Comparison of ENCODE assay signal across 13 cellular contexts in genomic region chr7:141915565-141915964, GRCh38. TPM values are rescaled to one million over a fixed set of nuclear protein-coding genes. Genes with fewer than 3 reads are reported as not detected.
DNase-seq lines count a peak whose midpoint lies in the region; ATAC-seq and TF ChIP-seq lines count a peak whose summit lies in the region.
"Had no signal": no experiment of that assay in that cellular context is flagged by ENCODE, and none has a peak within 500 bp of the region (broad histone marks: within the 10 kb centered on the region; RNA-seq: fewer than 3 reads in every experiment).

No MANE protein-coding gene starts in this region.

- POLR2A ChIA-PET in HCT116 (lab: Charles Lee) (no interaction called here), RWPE1 (lab: Yijun Ruan, JAX; ENCODE audit: low non-redundant PET) (no interaction called here)

- TF ChIP-seq RAD21 in HCT116 (IDR thresholded peaks at IDR 0.05; ENCODE audit: low read depth), result no peak

- H3K27me3 ChIP-seq in HCT116 (ENCODE audit: insufficient read depth, low read length), result no peaks in the 10 kb centered on the region
- H3K27me3 ChIP-seq: neural progenitor cell had no signal

- no peaks in the 10 kb centered on the region for H3K9me2 ChIP-seq in HCT116 (ENCODE audit: insufficient read depth)

- intact Hi-C loops in HCT116 (cut with micrococcal nuclease), result no loop called here

- H3K4me2 ChIP-seq in HCT116 (ENCODE audit: low read length), result no peak overlapping the region
- H3K4me2 ChIP-seq: neural progenitor cell had no signal

- H3K79me2 ChIP-seq in HCT116 (ENCODE audit: insufficient read depth, low read length), result no peaks in the 10 kb centered on the region

- no peaks in the 10 kb centered on the region for H4K20me1 ChIP-seq in HCT116 (ENCODE audit: insufficient read depth)

- H3K4me1 ChIP-seq in HCT116 (ENCODE audit: control insufficient read depth in 1 of 2, insufficient read depth in 2 of 2, low read length in 2 of 2), result no peaks in the 10 kb centered on the region
- H3K4me1 ChIP-seq: neural progenitor cell had no signal

- DNase-seq in DMS53 (lab: John Stamatoyannopoulos, UW), result peak; percentile 95
- DNase-seq in HCT116 (ENCODE audit: low read depth, low spot score), result no peak
- DNase-seq in RWPE1 (ENCODE audit: low spot score), result peak; percentile 27
- DNase-seq in left kidney (ENCODE audit: low read depth, low spot score), result peak; percentile 4
- no peak for DNase-seq in ACHN
- no peak for DNase-seq in activated CD4-positive, alpha-beta T cell treated with anti-CD3 and anti-CD28 coated beads for 4 hours
- DNase-seq in NCI-H1930 (lab: John Stamatoyannopoulos, UW), result no peak
- DNase-seq: NCI-H2227 treated with DMSO at 0.1 percent for 48 hours had no signal

- H3K9me3 ChIP-seq in HCT116 (ENCODE audit: control insufficient read depth in 1 of 2, insufficient read depth in 1 of 2, low read depth in 1 of 2, low read length in 2 of 2), result no peaks in the 10 kb centered on the region

- in situ Hi-C loops in ACHN (cut with HindIII; ENCODE audit: low pct_ligation_motif_present, low pct_unique_long_range_greater_than_20kb, low sequenced_read_pairs), result no loop called here

- no peak for TF ChIP-seq POLR2A in HCT116 (IDR thresholded peaks at IDR 0.05; ENCODE audit: borderline replicate concordance, extremely low read depth, insufficient read depth, insufficient read length)

- CTCF ChIA-PET in HCT116 (lab: Charles Lee), result no interaction called here
- CTCF ChIA-PET in RWPE1 (lab: Yijun Ruan, JAX), result no interaction called here

- no peak overlapping the region for H2AFZ ChIP-seq in HCT116 (ENCODE audit: low read depth, low read length, poor library complexity, severe bottlenecking)
- H2AFZ ChIP-seq: neural progenitor cell had no signal

- ATAC-seq in HCT116 (peak; percentile 52; the same call in 1 of the 2 replicates), HG02678 (IDR thresholded peaks at IDR 0.05; ENCODE audit: unreplicated experiment) (no peak)

- no peaks in the 10 kb centered on the region for H3K36me3 ChIP-seq in HCT116 (ENCODE audit: control insufficient read depth in 1 of 2, insufficient read depth in 2 of 2, low read length in 2 of 2)
- H3K36me3 ChIP-seq: neural progenitor cell had no signal

- H3K4me3 ChIP-seq in HCT116 (replicated peaks in 1 of 2; ENCODE audit: low read depth in 1 of 2, low read length in 2 of 2), result no peak overlapping the region
- H3K4me3 ChIP-seq: neural progenitor cell had no signal

- no TSS peak for BruUV-seq in HCT116 (replicated peaks; lab: Mats Ljungman, UMichigan)

- no peak overlapping the region for H3K9ac ChIP-seq in HCT116 (ENCODE audit: low read length)
- H3K9ac ChIP-seq: neural progenitor cell had no signal

- TF ChIP-seq CTCF in HCT116 (IDR thresholded peaks at IDR 0.05 in 2 of 3, conservative IDR thresholded peaks at IDR 0.05 in 1 of 3; ENCODE audit: borderline replicate concordance in 1 of 3, insufficient read depth in 1 of 3, low read depth in 2 of 3, low read length in 2 of 3) (no peak), RWPE1 (conservative IDR thresholded peaks at IDR 0.05; ENCODE audit: low read depth) (no peak)

- H3K27ac ChIP-seq in HCT116 (ENCODE audit: low read depth, low read length) (no peak overlapping the region), RWPE1 (no peak overlapping the region)
- H3K27ac ChIP-seq: neural progenitor cell had no signal

- RAD21 ChIA-PET in HCT116 (lab: Charles Lee; ENCODE audit: low non-redundant PET in 1 of 2, low total read pairs in 2 of 2, uncharacterized antibody in 2 of 2, unreplicated experiment in 2 of 2), result no interaction called here

TF ChIP-seq in HCT116, 20 proteins besides CTCF, POLR2A, EP300 and RAD21:
- TF ChIP-seq SP1 (IDR thresholded peaks at IDR 0.05; ENCODE audit: low read depth) (no peak), MAX (IDR thresholded peaks at IDR 0.05) (0 out of 2 replicates have a peak, but pooled peaks have one; percentile 23)

RNA-seq across cellular contexts. Expression of gene OR9A4, which starts 0.6 kb away (rescaled TPM):
- total RNA-seq in HCT116 (2021; ENCODE audit: unreplicated experiment), result not detected
- not detected in 2 replicates for polyA plus RNA-seq in HCT116 (2012)
- total RNA-seq: M059J, RPMI7951 had no signal
- polyA plus RNA-seq: BJ had no signal

RNA-seq across cellular contexts. Expression of gene CLEC5A, which starts 31.2 kb away (rescaled TPM):
- 0.32 TPM for total RNA-seq in HCT116 (2021; ENCODE audit: unreplicated experiment)
- not detected in 2 replicates for polyA plus RNA-seq in HCT116 (2012)
- total RNA-seq: M059J, RPMI7951 had no signal
- polyA plus RNA-seq: BJ had no signal

RNA-seq across cellular contexts. Expression of gene TAS2R38, which starts 58.0 kb away (rescaled TPM):
- total RNA-seq in HCT116 (2021; ENCODE audit: unreplicated experiment), result not detected
- polyA plus RNA-seq in HCT116 (2012), result not detected in 2 replicates
- total RNA-seq: M059J, RPMI7951 had no signal
- polyA plus RNA-seq: BJ had no signal

Comparison
In these comparisons a context has a peak if more than half of its experiments do, and no peak if none do; other contexts are left out.
1. DNase-seq: peak in DMS53 (single experiment), RWPE1 (single experiment) and left kidney (single experiment); none in HCT116 (single experiment), ACHN (single experiment), activated CD4-positive, alpha-beta T cell treated with anti-CD3 and anti-CD28 coated beads for 4 hours (0 of 2) and NCI-H1930 (0 of 2).